In genomic region chr1:53470155-53470554, GRCh38 we compare ENCODE assay signal across 9 cellular contexts. TPM values are rescaled to one million over a fixed set of nuclear protein-coding genes. Genes with fewer than 3 reads are reported as not detected.
DNase-seq lines count a peak whose midpoint lies in the region; ATAC-seq and TF ChIP-seq lines count a peak whose summit lies in the region.
"Had no signal": no experiment of that assay in that cellular context is flagged by ENCODE, and none has a peak within 500 bp of the region (broad histone marks: within the 10 kb centered on the region; RNA-seq: fewer than 3 reads in every experiment).

No MANE protein-coding gene starts in this region.

- no peaks in the 10 kb centered on the region for H3K9me3 Mint-ChIP-seq in CD8-positive, alpha-beta memory T cell
- H3K9me3 Mint-ChIP-seq in activated T-cell treated with anti-CD3 and anti-CD28 coated beads, Interleukin-2, amount 50 U/mL, for 72 hours: no peaks in the 10 kb centered on the region

- H4K20me1 ChIP-seq in neural cell (ENCODE audit: insufficient read depth): no peaks in the 10 kb centered on the region

- TF ChIP-seq RAD21 in neural cell (conservative IDR thresholded peaks at IDR 0.05): no peak

- H3K4me2 ChIP-seq in neural cell (ENCODE audit: low read length): no peak overlapping the region

- peak; percentile 59 for TF ChIP-seq CTCF in AG10803 (conservative IDR thresholded peaks at IDR 0.05; ENCODE audit: low read length)
- TF ChIP-seq CTCF in fibroblast of mammary gland (conservative IDR thresholded peaks at IDR 0.05; ENCODE audit: control insufficient read depth, insufficient read depth, low read depth, low read length): peak; percentile 66
- TF ChIP-seq CTCF in neural cell (IDR thresholded peaks at IDR 0.05; ENCODE audit: poor library complexity, severe bottlenecking): peak; percentile 48

- H3F3A ChIP-seq in neural cell (ENCODE audit: insufficient read depth, low read length, poor library complexity, severe bottlenecking): no peaks in the 10 kb centered on the region

- no peaks in the 10 kb centered on the region for H3K36me3 ChIP-seq in neural cell (ENCODE audit: insufficient read depth, low read length)
- no peaks in the 10 kb centered on the region for H3K36me3 ChIP-seq in CD8-positive, alpha-beta memory T cell (ENCODE audit: insufficient read depth, low read length)

- no peak overlapping the region for H2AFZ ChIP-seq in neural cell (ENCODE audit: low read depth, low read length)

- no peaks in the 10 kb centered on the region for H3K36me3 Mint-ChIP-seq in CD8-positive, alpha-beta memory T cell
- H3K36me3 Mint-ChIP-seq in activated T-cell treated with anti-CD3 and anti-CD28 coated beads, Interleukin-2, amount 50 U/mL, for 72 hours (ENCODE audit: insufficient read depth in 2 of 2): no peaks in the 10 kb centered on the region

- H3K4me1 Mint-ChIP-seq in CD8-positive, alpha-beta memory T cell: peaks cover 0 to 2% (median 0%) of the 10 kb centered on the region in 3 donors
- H3K4me1 Mint-ChIP-seq in activated T-cell treated with anti-CD3 and anti-CD28 coated beads, Interleukin-2, amount 50 U/mL, for 72 hours (ENCODE audit: low read depth): no peaks in the 10 kb centered on the region

- no peaks in the 10 kb centered on the region for H3K4me1 ChIP-seq in CD8-positive, alpha-beta memory T cell (ENCODE audit: insufficient read depth, low read length)

- H3K4me3 Mint-ChIP-seq in CD8-positive, alpha-beta memory T cell: no peak overlapping the region
- H3K4me3 Mint-ChIP-seq in activated T-cell treated with anti-CD3 and anti-CD28 coated beads, Interleukin-2, amount 50 U/mL, for 72 hours: no peak overlapping the region

- H3K4me3 ChIP-seq in AG10803 (ENCODE audit: low read length) (no peak overlapping the region; the same call in 1 of the 2 replicates), fibroblast of mammary gland (ENCODE audit: control insufficient read depth, low read depth, low read length) (peak overlapping the region; percentile 17), neural cell (ENCODE audit: low read length) (no peak overlapping the region)
- H3K4me3 ChIP-seq in CD8-positive, alpha-beta memory T cell (ENCODE audit: low read length): no peak overlapping the region

- no peak overlapping the region for H3K27ac Mint-ChIP-seq in CD8-positive, alpha-beta memory T cell
- H3K27ac Mint-ChIP-seq in activated T-cell treated with anti-CD3 and anti-CD28 coated beads, Interleukin-2, amount 50 U/mL, for 72 hours: no peak overlapping the region

- H3K9ac ChIP-seq in neural cell (ENCODE audit: low read length): no peak overlapping the region

- POLR2A ChIA-PET in CD8-positive, alpha-beta memory T cell (lab: Charles Lee): no interaction called here

- TF ChIP-seq EP300 in neural cell (conservative IDR thresholded peaks at IDR 0.05; ENCODE audit: poor library complexity, severe bottlenecking): no peak

- peaks cover 0 to 1% of the 10 kb centered on the region in 2 donors for H3K27me3 Mint-ChIP-seq in CD8-positive, alpha-beta memory T cell
- no peaks in the 10 kb centered on the region for H3K27me3 Mint-ChIP-seq in activated T-cell treated with anti-CD3 and anti-CD28 coated beads, Interleukin-2, amount 50 U/mL, for 72 hours (ENCODE audit: low read depth)

- no peaks in the 10 kb centered on the region for H3K9me2 ChIP-seq in neural cell (ENCODE audit: insufficient read depth, low read length)

- H3K79me2 ChIP-seq in neural cell (replicated peaks; ENCODE audit: insufficient read depth, low read length): no peaks in the 10 kb centered on the region

- ATAC-seq in HG02678 (IDR thresholded peaks at IDR 0.05; ENCODE audit: unreplicated experiment): no peak
- no peak for ATAC-seq in activated T-cell treated with anti-CD3 and anti-CD28 coated beads, Interleukin-2, amount 50 U/mL, for 72 hours (replicated peaks in 1 of 2)

- no peak overlapping the region for H3K27ac ChIP-seq in neural cell (ENCODE audit: low read length)
- H3K27ac ChIP-seq in CD8-positive, alpha-beta memory T cell (ENCODE audit: low read depth, low read length): no peak overlapping the region

- peak; percentile 72 for DNase-seq in AG10803 (ENCODE audit: low read depth)
- DNase-seq in NCI-H524 (lab: John Stamatoyannopoulos, UW): peak; percentile 54 to 75
- peak; percentile 81 for DNase-seq in fibroblast of mammary gland (ENCODE audit: low read depth)
- DNase-seq in CD8-positive, alpha-beta memory T cell: no peak
- DNase-seq in NCI-H2171 (lab: John Stamatoyannopoulos, UW): no peak
- DNase-seq in activated T-cell treated with anti-CD3 and anti-CD28 coated beads, Interleukin-2, amount 50 U/mL, for 72 hours: no peak

- H3K27me3 ChIP-seq in neural cell (ENCODE audit: insufficient read depth, low read depth, low read length): no peaks in the 10 kb centered on the region
- H3K27me3 ChIP-seq in CD8-positive, alpha-beta memory T cell (ENCODE audit: insufficient read depth, low read length, poor library complexity, severe bottlenecking): no peaks in the 10 kb centered on the region

- CTCF ChIA-PET in CD8-positive, alpha-beta memory T cell (lab: Charles Lee): no interaction called here

- H3K9me3 ChIP-seq in neural cell (ENCODE audit: low read length): no peaks in the 10 kb centered on the region
- no peaks in the 10 kb centered on the region for H3K9me3 ChIP-seq in CD8-positive, alpha-beta memory T cell (ENCODE audit: low read length)

TF ChIP-seq in neural cell, 6 proteins besides CTCF, POLR2A, EP300 and RAD21:
- TF ChIP-seq POLR2AphosphoS5 (IDR thresholded peaks at IDR 0.05): no peak
- TF ChIP-seq TAF1 (IDR thresholded peaks at IDR 0.05; ENCODE audit: low read depth): no peak
- no peak for TF ChIP-seq SMC3 (conservative IDR thresholded peaks at IDR 0.05; ENCODE audit: poor library complexity)
- no peak for TF ChIP-seq MXI1 (conservative IDR thresholded peaks at IDR 0.05; ENCODE audit: poor library complexity, severe bottlenecking)
- no peak for TF ChIP-seq EZH2 (IDR thresholded peaks at IDR 0.05; ENCODE audit: borderline replicate concordance, insufficient read depth, low read length, poor library complexity, severe bottlenecking)
- TF ChIP-seq REST (IDR thresholded peaks at IDR 0.05; ENCODE audit: borderline replicate concordance): no peak

RNA-seq across cellular contexts. Expression of gene DMRTB1, which starts 11.0 kb away (rescaled TPM):
- not detected in 2 replicates for polyA plus RNA-seq in neural cell
- polyA minus RNA-seq in neural cell: not detected in 2 replicates
- not detected for total RNA-seq in CD8-positive, alpha-beta memory T cell
- polyA plus RNA-seq in CD8-positive, alpha-beta memory T cell: not detected
- not detected for total RNA-seq in activated T-cell treated with anti-CD3 and anti-CD28 coated beads, Interleukin-2, amount 50 U/mL, for 72 hours
- total RNA-seq: activated CD8-positive, alpha-beta memory T cell treated with anti-CD3 and anti-CD28 coated beads for 36 hours had no signal

Comparison
In these comparisons a context has a peak if more than half of its experiments do, and no peak if none do; other contexts are left out.
1. DNase-seq: peak in AG10803 (single experiment), NCI-H524 (2 of 2) and fibroblast of mammary gland (single experiment); none in CD8-positive, alpha-beta memory T cell (0 of 5), NCI-H2171 (single experiment) and activated T-cell treated with anti-CD3 and anti-CD28 coated beads, Interleukin-2, amount 50 U/mL, for 72 hours (0 of 2).
2. Peak in every context shown above with its lines, with median percentiles within 50 percentile points of each other: CTCF ChIP-seq.